Comparison of ENCODE assay signal across 10 cellular contexts in genomic region chr4:148445903-148446261, GRCh38. TPM values are rescaled to one million over a fixed set of nuclear protein-coding genes. Genes with fewer than 3 reads are reported as not detected.
DNase-seq lines count a peak whose midpoint lies in the region; ATAC-seq, FAIRE-seq and TF ChIP-seq lines count a peak whose summit lies in the region.
"Had no signal": no experiment of that assay in that cellular context is flagged by ENCODE, and none has a peak within 500 bp of the region (broad histone marks: within the 10 kb centered on the region; RNA-seq: fewer than 3 reads in every experiment).

No MANE protein-coding gene starts in this region.

- no peaks in the 10 kb centered on the region for H3K36me3 Mint-ChIP-seq in activated naive CD4-positive, alpha-beta T cell treated with anti-CD3 and anti-CD28 coated beads, Interleukin-2, amount 10 ng/mL, durations not matched to agents 7 days and 5 days

- H3K4me3 ChIP-seq in K562: 0 out of 2 replicates have a peak overlapping the region, but pooled peaks have one; percentile 27
- H3K4me3 ChIP-seq in tibial nerve: peak overlapping the region; percentile 86 to 96 (median 90)

- no TSS peak for BruUV-seq in K562 (replicated peaks; lab: Mats Ljungman, UMichigan)

- H3K36me3 ChIP-seq in K562 (ENCODE audit: control insufficient read depth, insufficient read depth, low read length) (no peaks in the 10 kb centered on the region), tibial nerve (no peaks in the 10 kb centered on the region)

- no peak overlapping the region for H3K4me2 ChIP-seq in K562 (ENCODE audit: insufficient read depth, low read length)

- H3K79me2 ChIP-seq in K562 (ENCODE audit: control insufficient read depth, insufficient read depth, low read length): no peaks in the 10 kb centered on the region

- 4% methylated on average over 5 of the region's 7 CpGs for WGBS in K562 (ENCODE audit: insufficient coverage, low coverage, missing lambda C conversion rate)
- 4 to 7% methylated on average over 7 of the region's 7 CpGs for WGBS in tibial nerve, 2 donors

- H3K27me3 ChIP-seq in K562 (ENCODE audit: control insufficient read depth in 2 of 2, insufficient read depth in 2 of 2, low read length in 2 of 2) (peaks cover 0 to 8% of the 10 kb centered on the region in 2 experiments; a peak in 1 of 5 replicates), tibial nerve (no peaks in the 10 kb centered on the region)

- H3K9me3 ChIP-seq in K562 (replicated peaks; ENCODE audit: control insufficient read depth, insufficient read depth, low read depth, low read length): no peaks in the 10 kb centered on the region
- H3K9me3 ChIP-seq in tibial nerve: no peaks in the 10 kb centered on the region

- H4K20me1 ChIP-seq in K562 (replicated peaks; ENCODE audit: control insufficient read depth, insufficient read depth, low read length): no peaks in the 10 kb centered on the region

- H3K27me3 Mint-ChIP-seq in activated naive CD4-positive, alpha-beta T cell treated with anti-CD3 and anti-CD28 coated beads, Interleukin-2, amount 10 ng/mL, durations not matched to agents 7 days and 5 days: peaks cover 48% of the 10 kb centered on the region

- peaks cover 0 to 34% of the 10 kb centered on the region in 2 experiments; a peak in 2 of 5 replicates for H3K4me1 ChIP-seq in K562 (replicated peaks in 1 of 2; ENCODE audit: control insufficient read depth in 2 of 2, insufficient read depth in 2 of 2, low read length in 2 of 2)
- H3K4me1 ChIP-seq in tibial nerve: peaks cover 0 to 28% (median 5%) of the 10 kb centered on the region in 4 donors

- CTCF ChIA-PET in activated naive CD4-positive, alpha-beta T cell treated with anti-CD3 and anti-CD28 coated beads, Interleukin-2, amount 10 ng/mL, durations not matched to agents 7 days and 5 days (lab: Charles Lee): no interaction called here
- CTCF ChIA-PET in K562 (lab: Yijun Ruan, JAX; ENCODE audit: low intra/inter-chr PET ratio): no interaction called here

- no peak for TF ChIP-seq RAD21 in K562 (CRISPR knock-in tag; conservative IDR thresholded peaks at IDR 0.05 in 1 of 2, IDR thresholded peaks at IDR 0.05 in 1 of 2)

- TF ChIP-seq POLR2A in K562 (conservative IDR thresholded peaks at IDR 0.05) (no peak), tibial nerve (IDR thresholded peaks at IDR 0.05) (no peak)

- DNase-seq in activated naive CD4-positive, alpha-beta T cell treated with anti-CD3 and anti-CD28 coated beads, Interleukin-2, amount 10 ng/mL, durations not matched to agents 7 days and 5 days: no peak
- DNase-seq in activated naive CD4-positive, alpha-beta T cell treated with anti-CD3 and anti-CD28 coated beads, Interleukin-2, amount 50 U/mL, for 16 hours: no peak
- DNase-seq in K562 (ENCODE audit: extremely low read depth in 1 of 4, low spot score in 3 of 4): no peak
- peak; percentile 34 for DNase-seq in medulla oblongata (ENCODE audit: extremely low spot score)
- DNase-seq in tibial nerve (ENCODE audit: low spot score in 2 of 2): no peak
- no peak for DNase-seq in GM03348 (ENCODE audit: low spot score)
- DNase-seq: NCI-H1105 had no signal

- H3K27ac ChIP-seq in K562 (ENCODE audit: extremely low read depth, low read depth, low read length) (no peak overlapping the region), tibial nerve (peak overlapping the region in 3 of 4 donors; percentile 76 to 96 (median 93))

- ATAC-seq in K562: no peak
- ATAC-seq in GM19463 (IDR thresholded peaks at IDR 0.05; ENCODE audit: unreplicated experiment): no peak
- ATAC-seq in HG03159 (IDR thresholded peaks at IDR 0.05; ENCODE audit: unreplicated experiment): no peak

- H3K9me3 Mint-ChIP-seq in activated naive CD4-positive, alpha-beta T cell treated with anti-CD3 and anti-CD28 coated beads, Interleukin-2, amount 10 ng/mL, durations not matched to agents 7 days and 5 days: no peaks in the 10 kb centered on the region

- no peak overlapping the region; a peak in 1 of 4 replicates for H3K9ac ChIP-seq in K562 (ENCODE audit: insufficient read depth in 1 of 2, low read depth in 2 of 2, low read length in 2 of 2)

- no peak for TF ChIP-seq EP300 in K562 (IDR thresholded peaks at IDR 0.05; ENCODE audit: low read length)
- no peak for TF ChIP-seq EP300 in tibial nerve (IDR thresholded peaks at IDR 0.05)

- in situ Hi-C loops in K562 (cut with MboI): no loop called here

- H3K9me1 ChIP-seq in K562 (ENCODE audit: control insufficient read depth, insufficient read depth, low read length): no peaks in the 10 kb centered on the region

- H2AFZ ChIP-seq in K562 (ENCODE audit: low read depth, low read length): no peak overlapping the region

- H3K27ac Mint-ChIP-seq in activated naive CD4-positive, alpha-beta T cell treated with anti-CD3 and anti-CD28 coated beads, Interleukin-2, amount 10 ng/mL, durations not matched to agents 7 days and 5 days: peak overlapping the region; percentile 80

- no peak for FAIRE-seq in K562 (lab: Jason Lieb, UNC)
- FAIRE-seq: G401.6 had no signal

- intact Hi-C loops in K562 (cut with micrococcal nuclease): no loop called here

- peaks cover 28% of the 10 kb centered on the region for H3K4me1 Mint-ChIP-seq in activated naive CD4-positive, alpha-beta T cell treated with anti-CD3 and anti-CD28 coated beads, Interleukin-2, amount 10 ng/mL, durations not matched to agents 7 days and 5 days

- POLR2A ChIA-PET in K562 (lab: Yijun Ruan, JAX): no interaction called here

- TF ChIP-seq CTCF in K562 (IDR thresholded peaks at IDR 0.05 in 2 of 3, conservative IDR thresholded peaks at IDR 0.05 in 1 of 3; ENCODE audit: insufficient read depth in 2 of 3, low read depth in 1 of 3, low read length in 3 of 3): no peak
- no peak for TF ChIP-seq CTCF in tibial nerve (IDR thresholded peaks at IDR 0.05)

- peak overlapping the region; percentile 83 for H3K4me3 Mint-ChIP-seq in activated naive CD4-positive, alpha-beta T cell treated with anti-CD3 and anti-CD28 coated beads, Interleukin-2, amount 10 ng/mL, durations not matched to agents 7 days and 5 days

TF ChIP-seq in K562, 482 proteins besides CTCF, POLR2A, EP300 and RAD21 (continues in another document):
- TF ChIP-seq BRF1 (IDR thresholded peaks at IDR 0.05; ENCODE audit: borderline replicate concordance, extremely low read depth, insufficient read length) (no peak), SIX5 (IDR thresholded peaks at IDR 0.05; ENCODE audit: borderline replicate concordance in 1 of 2, insufficient read depth in 1 of 2, low read depth in 1 of 2, low read length in 2 of 2) (no peak)
- TF ChIP-seq, protein P1, sequence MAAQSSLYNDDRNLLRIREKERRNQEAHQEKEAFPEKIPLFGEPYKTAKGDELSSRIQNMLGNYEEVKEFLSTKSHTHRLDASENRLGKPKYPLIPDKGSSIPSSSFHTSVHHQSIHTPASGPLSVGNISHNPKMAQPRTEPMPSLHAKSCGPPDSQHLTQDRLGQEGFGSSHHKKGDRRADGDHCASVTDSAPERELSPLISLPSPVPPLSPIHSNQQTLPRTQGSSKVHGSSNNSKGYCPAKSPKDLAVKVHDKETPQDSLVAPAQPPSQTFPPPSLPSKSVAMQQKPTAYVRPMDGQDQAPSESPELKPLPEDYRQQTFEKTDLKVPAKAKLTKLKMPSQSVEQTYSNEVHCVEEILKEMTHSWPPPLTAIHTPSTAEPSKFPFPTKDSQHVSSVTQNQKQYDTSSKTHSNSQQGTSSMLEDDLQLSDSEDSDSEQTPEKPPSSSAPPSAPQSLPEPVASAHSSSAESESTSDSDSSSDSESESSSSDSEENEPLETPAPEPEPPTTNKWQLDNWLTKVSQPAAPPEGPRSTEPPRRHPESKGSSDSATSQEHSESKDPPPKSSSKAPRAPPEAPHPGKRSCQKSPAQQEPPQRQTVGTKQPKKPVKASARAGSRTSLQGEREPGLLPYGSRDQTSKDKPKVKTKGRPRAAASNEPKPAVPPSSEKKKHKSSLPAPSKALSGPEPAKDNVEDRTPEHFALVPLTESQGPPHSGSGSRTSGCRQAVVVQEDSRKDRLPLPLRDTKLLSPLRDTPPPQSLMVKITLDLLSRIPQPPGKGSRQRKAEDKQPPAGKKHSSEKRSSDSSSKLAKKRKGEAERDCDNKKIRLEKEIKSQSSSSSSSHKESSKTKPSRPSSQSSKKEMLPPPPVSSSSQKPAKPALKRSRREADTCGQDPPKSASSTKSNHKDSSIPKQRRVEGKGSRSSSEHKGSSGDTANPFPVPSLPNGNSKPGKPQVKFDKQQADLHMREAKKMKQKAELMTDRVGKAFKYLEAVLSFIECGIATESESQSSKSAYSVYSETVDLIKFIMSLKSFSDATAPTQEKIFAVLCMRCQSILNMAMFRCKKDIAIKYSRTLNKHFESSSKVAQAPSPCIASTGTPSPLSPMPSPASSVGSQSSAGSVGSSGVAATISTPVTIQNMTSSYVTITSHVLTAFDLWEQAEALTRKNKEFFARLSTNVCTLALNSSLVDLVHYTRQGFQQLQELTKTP (IDR thresholded peaks at IDR 0.05; ENCODE audit: low read depth in 1 of 2, partially characterized antibody in 2 of 2): no peak

RNA-seq across cellular contexts. Expression of gene NR3C2, which starts 3.7 kb away (rescaled TPM):
- total RNA-seq in K562 (2011; cell fraction: chromatin; rRNA removed; ENCODE audit: low replicate concordance): 0.62 and 1.2 TPM in 2 replicates
- total RNA-seq in K562 (2011; cell fraction: nucleolus; rRNA removed): 0.17 and 0.66 TPM in 2 replicates
- 0.46 and 0.73 TPM in 2 replicates for total RNA-seq in K562 (2011; cell fraction: nucleoplasm; rRNA removed)
- total RNA-seq in K562 (2014; rRNA removed) (0.05 and 0.16 TPM in 2 replicates), K562 (2014; rRNA removed; fragmentation: Illumina TruSeq; extraction: Trizol) (0.03 and 0.18 TPM in 2 replicates), K562 (2015; rRNA removed; fragmentation: Illumina TruSeq; extraction: Trizol) (0.15 and 0.18 TPM in 2 replicates), K562 (2021) (0.13 and 0.16 TPM in 2 replicates), tibial nerve (10 to 100 TPM; 13.1 to 24.1 (median 14.6) TPM)
- polyA plus RNA-seq in K562 (2011; rRNA removed) (0.14 and 0.28 TPM in 2 replicates), K562 (2014; fragmentation: Illumina TruSeq; extraction: Trizol) (0.06 and 0.16 TPM in 2 replicates), K562 (2014; fragmentation: Nextera tagmentation; extraction: Ambion mirVana) (under 1 TPM in 1 of 2 experiments, not detected in 1; 0.01 TPM), K562 (2014; rRNA removed) (0.51 TPM in 1 of 2 replicates, not detected in the other)
- polyA plus RNA-seq in K562 (2011; cell fraction: cytosol; rRNA removed): 0.03 and 0.21 TPM in 2 replicates
- polyA plus RNA-seq in K562 (2011; cell fraction: nucleus; rRNA removed): 0.26 and 0.51 TPM in 2 replicates
- polyA plus RNA-seq in K562 (2012): 0.07 and 0.24 TPM in 2 replicates
- polyA minus RNA-seq in K562 (2011; rRNA and poly(A)+ RNA removed): 0.54 and 0.63 TPM in 2 replicates
- not detected in 2 replicates for polyA minus RNA-seq in K562 (2011; cell fraction: cytosol; rRNA and poly(A)+ RNA removed)
- polyA minus RNA-seq in K562 (2011; cell fraction: nucleus; rRNA and poly(A)+ RNA removed): 0.67 and 2.1 TPM in 2 replicates

Comparison
In these comparisons a context has a peak if more than half of its experiments do, and no peak if none do; other contexts are left out.
1. RNA of gene NR3C2, which starts 3.7 kb away (total RNA-seq): 13.1 to 24.1 TPM in tibial nerve; 0.03 to 1.2 TPM in K562; every median in the first group is over 4 times any median in the second.